Comparison of ENCODE assay signal across 35 cellular contexts in the genomic region with DNA sequence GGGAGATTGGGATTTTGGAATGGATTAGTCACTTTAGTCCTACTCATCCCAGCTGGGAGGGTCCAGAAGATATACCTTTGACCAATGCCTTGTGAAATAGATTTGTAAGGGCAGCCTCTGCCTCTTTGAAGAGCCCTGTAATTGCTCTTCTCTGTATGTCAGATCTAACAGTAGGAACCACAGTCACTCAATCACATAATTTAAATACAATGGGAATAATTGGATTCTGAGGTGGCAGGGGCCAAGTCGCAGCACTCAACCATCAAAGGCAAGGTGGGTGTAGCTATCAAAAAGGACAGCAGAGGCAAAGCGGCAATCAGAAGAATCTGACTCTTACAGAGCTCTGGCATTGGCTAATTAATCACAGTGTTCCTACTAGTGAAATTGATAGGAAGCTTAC.
A peak's percentile ranks its signal among the peaks of the same experiment; 100 is the strongest.
DNase-seq lines count a peak whose midpoint lies in the region; ATAC-seq and TF ChIP-seq lines count a peak whose summit lies in the region.
"Had no signal": no experiment of that assay in that cellular context is flagged by ENCODE, and none has a peak within 500 bp of the region (broad histone marks: within the 10 kb centered on the region; RNA-seq: fewer than 3 reads in every experiment).

No MANE protein-coding gene starts in this region.

- H3K27ac ChIP-seq in Karpas-422 (ENCODE audit: low read length) (no peak overlapping the region), WERI-Rb-1 (no peak overlapping the region), endodermal cell (ENCODE audit: low read depth, low read length) (no peak overlapping the region), mesendoderm (ENCODE audit: low read depth, low read length) (no peak overlapping the region)
- H3K27ac ChIP-seq: 22Rv1; A549; BLaER1; BLaER1 treated with 17β-estradiol and CSF1 and Interleukin-3, amounts not matched to agents 10 nM and 100 nM; C4-2B had no signal

- no peak for TF ChIP-seq CTCF in WERI-Rb-1 (IDR thresholded peaks at IDR 0.05; ENCODE audit: low read depth, low read length)
- no peak for TF ChIP-seq CTCF in endodermal cell (conservative IDR thresholded peaks at IDR 0.05)

- WGBS in endodermal cell (ENCODE audit: insufficient coverage in 1 of 2, insufficient read length in 1 of 2), 2 experiments = 26% methylated on average over 2 of the region's 2 CpGs; no CpG with 5 or more reads in 1 of the 2 experiments
- no CpG with 5 or more reads among the region's 2 CpGs for WGBS in mesendoderm (ENCODE audit: extremely low coverage, insufficient coverage, low lambda C conversion rate)

- no peak overlapping the region for H3K27ac Mint-ChIP-seq in endodermal cell
- H3K27ac Mint-ChIP-seq: B cell; CD14-positive monocyte; CD4-positive, alpha-beta memory T cell; CD4-positive, alpha-beta T cell; CD4-positive, CD25-positive, alpha-beta regulatory T cell; CD8-positive, alpha-beta memory T cell; CD8-positive, alpha-beta T cell had no signal

- H3K4me3 ChIP-seq in Karpas-422 (ENCODE audit: low read length) (no peak overlapping the region), WERI-Rb-1 (ENCODE audit: low read depth, low read length) (no peak overlapping the region), endodermal cell (ENCODE audit: low read length) (no peak overlapping the region), mesendoderm (ENCODE audit: low read length) (no peak overlapping the region)
- H3K4me3 ChIP-seq: A549; BLaER1; BLaER1 treated with 17β-estradiol and CSF1 and Interleukin-3, amounts not matched to agents 10 nM and 100 nM had no signal

- ATAC-seq in GM21447 (IDR thresholded peaks at IDR 0.05; ENCODE audit: unreplicated experiment) (no peak), HG02981 (IDR thresholded peaks at IDR 0.05; ENCODE audit: unreplicated experiment) (no peak), GM18867 (IDR thresholded peaks at IDR 0.05; ENCODE audit: unreplicated experiment) (no peak)
- ATAC-seq: A549; CD8-positive, alpha-beta T cell had no signal

- H3K4me2 ChIP-seq in Karpas-422 (ENCODE audit: low read depth, low read length, poor library complexity, severe bottlenecking) (no peak overlapping the region), mesendoderm (ENCODE audit: low read length) (no peak overlapping the region)
- H3K4me2 ChIP-seq: A549; BLaER1; BLaER1 treated with 17β-estradiol and CSF1 and Interleukin-3, amounts not matched to agents 10 nM and 100 nM had no signal

- H3K27me3 ChIP-seq in Karpas-422 (ENCODE audit: low read length) (no peaks in the 10 kb centered on the region), WERI-Rb-1 (ENCODE audit: insufficient read depth, low read depth, severe bottlenecking) (no peaks in the 10 kb centered on the region), endodermal cell (ENCODE audit: control insufficient read depth, insufficient read depth, low read length, poor library complexity, severe bottlenecking) (no peaks in the 10 kb centered on the region), mesendoderm (ENCODE audit: insufficient read depth, low read length, poor library complexity) (no peaks in the 10 kb centered on the region)
- H3K27me3 ChIP-seq: BE2C; BLaER1; BLaER1 treated with 17β-estradiol and CSF1 and Interleukin-3, amounts not matched to agents 10 nM and 100 nM had no signal

- no peaks in the 10 kb centered on the region for H3K9me3 Mint-ChIP-seq in endodermal cell

- no peak overlapping the region for H2AFZ ChIP-seq in Karpas-422 (ENCODE audit: low read length)

- no peak overlapping the region for H3K4me3 Mint-ChIP-seq in endodermal cell
- H3K4me3 Mint-ChIP-seq: B cell; CD14-positive monocyte; CD4-positive, alpha-beta memory T cell; CD4-positive, alpha-beta T cell; CD4-positive, CD25-positive, alpha-beta regulatory T cell; CD8-positive, alpha-beta memory T cell; CD8-positive, alpha-beta T cell had no signal

- no peak overlapping the region for H4K5ac ChIP-seq in mesendoderm (ENCODE audit: low read length)

- no peak overlapping the region for H3K18ac ChIP-seq in mesendoderm (ENCODE audit: low read length)

- H3K9me3 ChIP-seq in Karpas-422 (ENCODE audit: low read length) = no peaks in the 10 kb centered on the region
- H3K9me3 ChIP-seq in WERI-Rb-1 (ENCODE audit: severe bottlenecking) = no peaks in the 10 kb centered on the region
- H3K9me3 ChIP-seq in endodermal cell (ENCODE audit: control insufficient read depth, low read length) = no peaks in the 10 kb centered on the region
- H3K9me3 ChIP-seq: A549; BE2C; BLaER1; BLaER1 treated with 17β-estradiol and CSF1 and Interleukin-3, amounts not matched to agents 10 nM and 100 nM; Caco-2 had no signal

- H2AK5ac ChIP-seq in mesendoderm (ENCODE audit: low read length) = no peak overlapping the region

- H3K27me3 Mint-ChIP-seq in endodermal cell (ENCODE audit: insufficient read depth) = peaks cover 6% of the 10 kb centered on the region
- H3K27me3 Mint-ChIP-seq: B cell; CD4-positive, alpha-beta memory T cell; CD4-positive, alpha-beta T cell; CD4-positive, CD25-positive, alpha-beta regulatory T cell; CD8-positive, alpha-beta memory T cell had no signal

- H3K4ac ChIP-seq in mesendoderm (ENCODE audit: low read depth, low read length) = no peak overlapping the region

- H4K20me1 ChIP-seq in Karpas-422 (ENCODE audit: insufficient read depth, low read depth, low read length) = no peaks in the 10 kb centered on the region
- H4K20me1 ChIP-seq: BLaER1; BLaER1 treated with 17β-estradiol and CSF1 and Interleukin-3, amounts not matched to agents 10 nM and 100 nM had no signal

- H3K23ac ChIP-seq in mesendoderm (ENCODE audit: low read length) = no peak overlapping the region

- H3K79me1 ChIP-seq in mesendoderm (ENCODE audit: low read length) = no peaks in the 10 kb centered on the region

- H2BK120ac ChIP-seq in mesendoderm (ENCODE audit: low read depth, low read length) = no peak overlapping the region

- no peak overlapping the region for H2BK15ac ChIP-seq in mesendoderm (replicated peaks; ENCODE audit: low read depth)

- DNase-seq in Karpas-422 (peak; percentile 4), WERI-Rb-1 (peak; percentile 28), endodermal cell (peak; percentile 62), mesendoderm (peak; percentile 78), AG08396 (ENCODE audit: low spot score) (no peak)
- DNase-seq: 8988T; ACHN; AML-193; BE2C; C1 segment of cervical spinal cord; Caco-2; Calu3; CD4-positive, alpha-beta memory T cell; CD4-positive, alpha-beta T cell; CD4-positive, CD25-positive, alpha-beta regulatory T cell; CD8-positive, alpha-beta memory T cell; CD8-positive, alpha-beta T cell; COR-L47; DMS 273 treated with DMSO at 0.1 percent for 48 hours; DMS153; DMS53; DMS79; DMS79 treated with DMSO at 0.1 percent for 48 hours; DND-41; EL had no signal

- H3K4me1 Mint-ChIP-seq in endodermal cell = peaks cover 23% of the 10 kb centered on the region
- H3K4me1 Mint-ChIP-seq: B cell; CD14-positive monocyte; CD4-positive, alpha-beta memory T cell; CD4-positive, CD25-positive, alpha-beta regulatory T cell; CD8-positive, alpha-beta memory T cell had no signal

- no peaks in the 10 kb centered on the region for H3K79me2 ChIP-seq in Karpas-422 (ENCODE audit: low read length)
- H3K79me2 ChIP-seq in mesendoderm (ENCODE audit: control insufficient read depth, insufficient read depth, low read length) = no peaks in the 10 kb centered on the region

- no peak overlapping the region for H3K9ac ChIP-seq in Karpas-422 (ENCODE audit: low read length)
- no peak overlapping the region for H3K9ac ChIP-seq in endodermal cell (ENCODE audit: extremely low read depth, low read length, poor library complexity, severe bottlenecking)
- no peak overlapping the region for H3K9ac ChIP-seq in mesendoderm (ENCODE audit: low read length)
- H3K9ac ChIP-seq: BLaER1; BLaER1 treated with 17β-estradiol and CSF1 and Interleukin-3, amounts not matched to agents 10 nM and 100 nM had no signal

- H3K4me1 ChIP-seq in Karpas-422 (ENCODE audit: low read length) (no peaks in the 10 kb centered on the region), endodermal cell (ENCODE audit: control insufficient read depth, insufficient read depth, low read length) (peaks cover 9% of the 10 kb centered on the region), mesendoderm (ENCODE audit: control insufficient read depth, low read depth, low read length) (no peaks in the 10 kb centered on the region)
- H3K4me1 ChIP-seq: A549; BE2C; BLaER1; BLaER1 treated with 17β-estradiol and CSF1 and Interleukin-3, amounts not matched to agents 10 nM and 100 nM; Caco-2 had no signal

- H3K9me2 ChIP-seq in Karpas-422 (replicated peaks; ENCODE audit: insufficient read depth, low read length) = no peaks in the 10 kb centered on the region

- no peak overlapping the region for H3K56ac ChIP-seq in mesendoderm (ENCODE audit: low read length)

- no peaks in the 10 kb centered on the region for H3K36me3 ChIP-seq in Karpas-422 (ENCODE audit: insufficient read depth, low read length)
- no peaks in the 10 kb centered on the region for H3K36me3 ChIP-seq in WERI-Rb-1
- H3K36me3 ChIP-seq in endodermal cell (ENCODE audit: control insufficient read depth, insufficient read depth, low read length) = no peaks in the 10 kb centered on the region
- no peaks in the 10 kb centered on the region for H3K36me3 ChIP-seq in mesendoderm (ENCODE audit: control insufficient read depth, insufficient read depth, low read length)
- H3K36me3 ChIP-seq: BE2C; BLaER1; BLaER1 treated with 17β-estradiol and CSF1 and Interleukin-3, amounts not matched to agents 10 nM and 100 nM had no signal

- no peak overlapping the region for H4K8ac ChIP-seq in mesendoderm (ENCODE audit: low read depth, low read length)

- no peak overlapping the region for H2BK5ac ChIP-seq in mesendoderm (ENCODE audit: low read length)

- no peaks in the 10 kb centered on the region for H3K36me3 Mint-ChIP-seq in endodermal cell (ENCODE audit: low read depth)
- H3K36me3 Mint-ChIP-seq: CD14-positive monocyte; CD4-positive, alpha-beta memory T cell; CD4-positive, CD25-positive, alpha-beta regulatory T cell; CD8-positive, alpha-beta memory T cell; CD8-positive, alpha-beta T cell had no signal
